Comparison of ENCODE assay signal across 8 cellular contexts in the genomic region with DNA sequence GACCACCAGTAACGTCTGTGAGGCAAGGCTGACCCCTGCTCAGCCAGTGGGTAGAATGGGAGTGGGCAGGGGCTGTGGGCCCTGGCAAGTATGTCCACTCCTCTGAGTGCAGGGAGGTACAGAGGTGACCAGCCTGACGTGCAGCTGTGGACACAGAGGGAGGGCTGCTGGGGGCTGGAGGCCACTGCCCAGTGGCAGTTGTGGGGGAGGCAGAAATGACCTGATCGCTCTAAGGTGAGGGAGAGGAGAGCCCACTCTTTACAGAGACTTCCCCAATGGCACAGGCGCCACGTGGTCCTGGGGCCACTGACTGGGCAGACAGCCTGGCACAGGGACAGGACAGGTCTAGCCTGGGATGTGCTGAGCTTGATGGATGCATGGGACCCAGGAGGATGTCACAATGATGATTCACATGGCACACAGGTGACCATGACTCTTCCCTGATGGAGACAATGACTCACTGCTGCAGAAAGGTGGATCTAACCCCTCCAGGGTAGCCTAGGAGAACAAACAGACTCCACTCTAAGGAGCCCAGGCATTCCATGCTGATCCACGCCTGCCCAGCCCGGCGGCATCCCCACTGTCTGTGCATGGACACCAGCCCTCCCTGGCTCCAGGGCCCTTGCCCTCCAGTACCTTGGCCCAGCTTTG. TPM values are rescaled to one million over a fixed set of nuclear protein-coding genes. Genes with fewer than 3 reads are reported as not detected.
A peak's percentile ranks its signal among the peaks of the same experiment; 100 is the strongest.
DNase-seq lines count a peak whose midpoint lies in the region; ATAC-seq, FAIRE-seq and TF ChIP-seq lines count a peak whose summit lies in the region.

No MANE protein-coding gene starts in this region.

- H4K20me1 ChIP-seq in K562 (replicated peaks; ENCODE audit: control insufficient read depth, insufficient read depth, low read length) = peaks cover 33% of the 10 kb centered on the region

- H3K27ac Mint-ChIP-seq in activated naive CD8-positive, alpha-beta T cell treated with anti-CD3 and anti-CD28 coated beads, Interleukin-2, amount 10 ng/mL, durations not matched to agents 7 days and 5 days = peak overlapping the region; percentile 58
- no peak overlapping the region for H3K27ac Mint-ChIP-seq in activated naive CD8-positive, alpha-beta T cell treated with anti-CD3 and anti-CD28 coated beads for 36 hours

- no peak overlapping the region for H3K4me3 Mint-ChIP-seq in activated naive CD8-positive, alpha-beta T cell treated with anti-CD3 and anti-CD28 coated beads, Interleukin-2, amount 10 ng/mL, durations not matched to agents 7 days and 5 days
- H3K4me3 Mint-ChIP-seq in activated naive CD8-positive, alpha-beta T cell treated with anti-CD3 and anti-CD28 coated beads for 36 hours = no peak overlapping the region

- no peak for TF ChIP-seq RAD21 in K562 (CRISPR knock-in tag; conservative IDR thresholded peaks at IDR 0.05 in 1 of 2, IDR thresholded peaks at IDR 0.05 in 1 of 2)

- H3K36me3 Mint-ChIP-seq in activated naive CD8-positive, alpha-beta T cell treated with anti-CD3 and anti-CD28 coated beads, Interleukin-2, amount 10 ng/mL, durations not matched to agents 7 days and 5 days = no peaks in the 10 kb centered on the region
- H3K36me3 Mint-ChIP-seq in activated naive CD8-positive, alpha-beta T cell treated with anti-CD3 and anti-CD28 coated beads for 36 hours = peaks cover 7% of the 10 kb centered on the region

- H3K4me3 ChIP-seq in K562 (no peak overlapping the region), right lobe of liver (no peak overlapping the region)

- no peak for TF ChIP-seq POLR2A in K562 (conservative IDR thresholded peaks at IDR 0.05)
- no peak for TF ChIP-seq POLR2A in right lobe of liver (IDR thresholded peaks at IDR 0.05)

- no peak overlapping the region for H2AFZ ChIP-seq in K562 (ENCODE audit: low read depth, low read length)

- intact Hi-C loops in K562 (cut with micrococcal nuclease) (no loop called here), right lobe of liver (cut with DNase I) (no loop called here)

- H3K4me1 Mint-ChIP-seq in activated naive CD8-positive, alpha-beta T cell treated with anti-CD3 and anti-CD28 coated beads, Interleukin-2, amount 10 ng/mL, durations not matched to agents 7 days and 5 days = peaks cover 17% of the 10 kb centered on the region
- peaks cover 28% of the 10 kb centered on the region for H3K4me1 Mint-ChIP-seq in activated naive CD8-positive, alpha-beta T cell treated with anti-CD3 and anti-CD28 coated beads for 36 hours

- no peak for TF ChIP-seq EP300 in K562 (IDR thresholded peaks at IDR 0.05; ENCODE audit: low read length)

- POLR2A ChIA-PET in activated naive CD8-positive, alpha-beta T cell treated with anti-CD3 and anti-CD28 coated beads, Interleukin-2, amount 10 ng/mL, durations not matched to agents 7 days and 5 days (lab: Charles Lee) = no interaction called here
- POLR2A ChIA-PET in K562 (lab: Yijun Ruan, JAX) = interaction anchor here (0.6 to 1.5 kb wide), 2 partner anchors 11 to 13 kb away, joined by 3 to 4 read pairs; no protein-coding TSS in a partner anchor

- H3K36me3 ChIP-seq in K562 (ENCODE audit: control insufficient read depth, insufficient read depth, low read length) (peaks cover 9% of the 10 kb centered on the region; the same call in 2 of the 3 replicates), right lobe of liver (peaks cover 0 to 1% (median 0%) of the 10 kb centered on the region in 4 donors)

- peaks cover 6% of the 10 kb centered on the region for H3K9me1 ChIP-seq in K562 (ENCODE audit: control insufficient read depth, insufficient read depth, low read length)

- H3K9ac ChIP-seq in K562 (ENCODE audit: insufficient read depth in 1 of 2, low read depth in 2 of 2, low read length in 2 of 2) = peak overlapping the region in 1 of 2 experiments; percentile 54; a peak in 2 of 4 replicates

- no peak overlapping the region for H3K27ac ChIP-seq in K562 (ENCODE audit: extremely low read depth, low read depth, low read length)
- H3K27ac ChIP-seq in right lobe of liver = no peak overlapping the region

- H3K9me3 ChIP-seq in K562 (replicated peaks; ENCODE audit: control insufficient read depth, insufficient read depth, low read depth, low read length) = no peaks in the 10 kb centered on the region
- no peaks in the 10 kb centered on the region for H3K9me3 ChIP-seq in right lobe of liver

- no TSS peak for BruUV-seq in K562 (replicated peaks; lab: Mats Ljungman, UMichigan)

- H3K4me1 ChIP-seq in K562 (replicated peaks in 1 of 2; ENCODE audit: control insufficient read depth in 2 of 2, insufficient read depth in 2 of 2, low read length in 2 of 2) (peaks cover 0 to 51% of the 10 kb centered on the region in 2 experiments; a peak in 4 of 5 replicates), right lobe of liver (no peaks in the 10 kb centered on the region)

- DNase-seq in activated naive CD8-positive, alpha-beta T cell treated with anti-CD3 and anti-CD28 coated beads, Interleukin-2, amount 10 ng/mL, durations not matched to agents 7 days and 5 days = peak; percentile 15
- no peak for DNase-seq in activated naive CD8-positive, alpha-beta T cell treated with anti-CD3 and anti-CD28 coated beads for 36 hours
- DNase-seq in K562 (ENCODE audit: extremely low read depth in 1 of 4, low spot score in 3 of 4) = peak in 1 of 4 experiments; percentile 33
- DNase-seq in right lobe of liver = peak; percentile 25 to 63 (median 42)
- no peak for DNase-seq in T1000 (lab: John Stamatoyannopoulos, UW)
- DNase-seq in NCI-H2196 (lab: John Stamatoyannopoulos, UW; ENCODE audit: unreplicated experiment) = no peak

- no peaks in the 10 kb centered on the region for H3K9me3 Mint-ChIP-seq in activated naive CD8-positive, alpha-beta T cell treated with anti-CD3 and anti-CD28 coated beads, Interleukin-2, amount 10 ng/mL, durations not matched to agents 7 days and 5 days
- no peaks in the 10 kb centered on the region for H3K9me3 Mint-ChIP-seq in activated naive CD8-positive, alpha-beta T cell treated with anti-CD3 and anti-CD28 coated beads for 36 hours

- CTCF ChIA-PET in K562 (lab: Yijun Ruan, JAX; ENCODE audit: low intra/inter-chr PET ratio) = no interaction called here

- ATAC-seq in activated naive CD8-positive, alpha-beta T cell treated with anti-CD3 and anti-CD28 coated beads, Interleukin-2, amount 10 ng/mL, durations not matched to agents 7 days and 5 days (ENCODE audit: low read depth) = no peak
- ATAC-seq in K562 (no peak), right lobe of liver (peak in 1 of 4 donors; percentile 69), GM21717 (IDR thresholded peaks at IDR 0.05; ENCODE audit: unreplicated experiment) (no peak), HG02870 (IDR thresholded peaks at IDR 0.05; ENCODE audit: unreplicated experiment) (no peak)

- no peak for FAIRE-seq in K562 (lab: Jason Lieb, UNC)

- TF ChIP-seq CTCF in K562 (IDR thresholded peaks at IDR 0.05 in 2 of 3, conservative IDR thresholded peaks at IDR 0.05 in 1 of 3; ENCODE audit: insufficient read depth in 2 of 3, low read depth in 1 of 3, low read length in 3 of 3) (no peak), right lobe of liver (IDR thresholded peaks at IDR 0.05) (no peak)

- no peaks in the 10 kb centered on the region for H3K27me3 ChIP-seq in K562 (ENCODE audit: control insufficient read depth in 2 of 2, insufficient read depth in 2 of 2, low read length in 2 of 2)
- H3K27me3 ChIP-seq in right lobe of liver = no peaks in the 10 kb centered on the region

- no peaks in the 10 kb centered on the region for H3K27me3 Mint-ChIP-seq in activated naive CD8-positive, alpha-beta T cell treated with anti-CD3 and anti-CD28 coated beads, Interleukin-2, amount 10 ng/mL, durations not matched to agents 7 days and 5 days
- no peaks in the 10 kb centered on the region for H3K27me3 Mint-ChIP-seq in activated naive CD8-positive, alpha-beta T cell treated with anti-CD3 and anti-CD28 coated beads for 36 hours

- in situ Hi-C loops in K562 (cut with MboI) = no loop called here

- no peaks in the 10 kb centered on the region for H3K79me2 ChIP-seq in K562 (ENCODE audit: control insufficient read depth, insufficient read depth, low read length)

- WGBS in K562 (ENCODE audit: insufficient coverage, low coverage, missing lambda C conversion rate) = 53% methylated on average over 7 of the region's 8 CpGs
- 60% methylated on average over 1 of the region's 8 CpGs for WGBS in right lobe of liver (ENCODE audit: insufficient coverage, low coverage, low lambda C conversion rate, missing lambda C conversion rate)

- H3K4me2 ChIP-seq in K562 (ENCODE audit: insufficient read depth, low read length) = no peak overlapping the region

TF ChIP-seq in K562, 482 proteins besides CTCF, POLR2A, EP300 and RAD21 (continues in another document):
- TF ChIP-seq ZNF766 (CRISPR knock-in tag; conservative IDR thresholded peaks at IDR 0.05) = no peak
- peak; percentile 18; the same call in 1 of the 2 replicates for TF ChIP-seq FOSL1 (tag; conservative IDR thresholded peaks at IDR 0.05)
- no peak for TF ChIP-seq NR2C2 (CRISPR knock-in tag; IDR thresholded peaks at IDR 0.05)
- no peak for TF ChIP-seq NR2C2 (tag; IDR thresholded peaks at IDR 0.05)
- TF ChIP-seq JUN (IDR thresholded peaks at IDR 0.05; ENCODE audit: borderline replicate concordance, low read depth, low read length) = peak; percentile 72
- TF ChIP-seq JUN (CRISPR knock-in tag; IDR thresholded peaks at IDR 0.05; ENCODE audit: borderline replicate concordance) = no peak

RNA-seq across cellular contexts. Expression of a gene that starts 7.7 kb away (rescaled TPM):
- total RNA-seq in activated naive CD8-positive, alpha-beta T cell treated with anti-CD3 and anti-CD28 coated beads, Interleukin-2, amount 10 ng/mL, durations not matched to agents 7 days and 5 days = 10 to 100 TPM; 70.8 to 72.2 TPM
- 10 to 100 TPM; 49.4 to 49.6 TPM for total RNA-seq in activated naive CD8-positive, alpha-beta T cell treated with anti-CD3 and anti-CD28 coated beads for 36 hours
- 26.9 and 48.0 TPM in 2 replicates for total RNA-seq in K562 (2011; cell fraction: chromatin; rRNA removed; ENCODE audit: low replicate concordance)
- total RNA-seq in K562 (2011; cell fraction: nucleolus; rRNA removed) = 30.5 and 38.2 TPM in 2 replicates
- total RNA-seq in K562 (2011; cell fraction: nucleoplasm; rRNA removed) = 24.9 and 32.4 TPM in 2 replicates
- total RNA-seq in K562 (2014; rRNA removed) (13.6 and 13.9 TPM in 2 replicates), K562 (2014; rRNA removed; fragmentation: Illumina TruSeq; extraction: Trizol) (9.2 and 11.1 TPM in 2 replicates), K562 (2015; rRNA removed; fragmentation: Illumina TruSeq; extraction: Trizol) (15.5 and 18.4 TPM in 2 replicates), K562 (2021) (18.4 and 20.8 TPM in 2 replicates), right lobe of liver (10 to 100 TPM in 3 of 6 experiments, 1 to 10 TPM in 3; 6.9 to 38.6 (median 13.1) TPM)
- polyA plus RNA-seq in K562 (2011; rRNA removed) (17.0 and 20.6 TPM in 2 replicates), K562 (2014; fragmentation: Illumina TruSeq; extraction: Trizol) (15.2 TPM in 2 replicates), K562 (2014; fragmentation: Nextera tagmentation; extraction: Ambion mirVana) (under 1 TPM; 0.14 to 0.53 TPM), K562 (2014; rRNA removed) (13.1 and 14.9 TPM in 2 replicates)
- polyA plus RNA-seq in K562 (2011; cell fraction: cytosol; rRNA removed) = 14.5 and 16.7 TPM in 2 replicates
- polyA plus RNA-seq in K562 (2011; cell fraction: nucleus; rRNA removed) = 32.2 and 34.4 TPM in 2 replicates
- 10.5 and 12.5 TPM in 2 replicates for polyA plus RNA-seq in K562 (2012)
- polyA minus RNA-seq in K562 (2011; rRNA and poly(A)+ RNA removed) = 10.9 and 14.5 TPM in 2 replicates
- 13.2 and 14.3 TPM in 2 replicates for polyA minus RNA-seq in K562 (2011; cell fraction: cytosol; rRNA and poly(A)+ RNA removed)
- 9.4 and 24.4 TPM in 2 replicates for polyA minus RNA-seq in K562 (2011; cell fraction: nucleus; rRNA and poly(A)+ RNA removed)

Comparison
In these comparisons a context has a peak if more than half of its experiments do, and no peak if none do; other contexts are left out.
1. DNase-seq: peak in activated naive CD8-positive, alpha-beta T cell treated with anti-CD3 and anti-CD28 coated beads, Interleukin-2, amount 10 ng/mL, durations not matched to agents 7 days and 5 days (single experiment) and right lobe of liver (3 of 3); none in activated naive CD8-positive, alpha-beta T cell treated with anti-CD3 and anti-CD28 coated beads for 36 hours (single experiment), T1000 (single experiment) and NCI-H2196 (single experiment).